1 cellular context compared by ENCODE assay signal in genomic region chr3:122458992-122459391, GRCh38.
TF ChIP-seq lines count a peak whose summit lies in the region.

No MANE protein-coding gene starts in this region.

TF ChIP-seq in HepG2, 621 proteins besides CTCF, POLR2A, EP300 and RAD21:
- TF ChIP-seq ZNF275 (CRISPR knock-in tag; IDR thresholded peaks at IDR 0.05; ENCODE audit: borderline replicate concordance) (no peak), ZNF703 (CRISPR knock-in tag; IDR thresholded peaks at IDR 0.05; ENCODE audit: borderline replicate concordance) (no peak), STAG1 (CRISPR knock-in tag; IDR thresholded peaks at IDR 0.05) (peak; percentile 27; the same call in 1 of the 2 replicates)
